In the genomic region with DNA sequence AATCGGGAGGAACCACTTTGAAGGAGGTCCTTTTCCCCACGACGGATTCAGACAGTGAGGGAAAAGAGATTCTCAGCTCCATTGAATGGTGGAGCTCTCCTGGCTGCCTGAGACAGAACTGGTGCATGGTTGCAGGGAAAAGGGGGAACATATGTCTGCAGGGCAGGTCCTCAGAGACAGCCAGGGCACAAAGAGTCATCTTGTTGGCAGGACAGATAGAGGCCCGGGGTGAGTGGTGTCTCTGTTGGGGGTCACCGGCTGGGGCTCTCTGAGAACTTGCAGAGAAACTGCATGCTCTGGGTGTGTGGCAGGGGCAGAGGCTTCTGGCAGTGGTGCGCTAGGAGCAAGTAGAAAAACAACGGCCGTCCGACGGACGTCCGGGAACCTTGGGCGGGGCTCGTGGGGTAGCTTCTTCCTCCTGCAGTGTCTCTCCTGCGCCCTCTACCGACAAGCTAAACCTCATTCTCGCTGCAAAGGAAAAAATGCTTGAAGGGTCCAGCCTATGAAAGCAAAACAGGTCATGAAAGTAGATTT, we compare ENCODE assay signal across 8 cellular contexts.
DNase-seq lines count a peak whose midpoint lies in the region; ATAC-seq and TF ChIP-seq lines count a peak whose summit lies in the region.

No MANE protein-coding gene starts in this region.

- H3K27ac ChIP-seq in lung (ENCODE audit: low read depth in 1 of 2, low read length in 1 of 2) = peak overlapping the region; percentile 37 to 68

- peaks cover 11% of the 10 kb centered on the region for H3K4me1 Mint-ChIP-seq in activated CD4-positive, alpha-beta T cell treated with anti-CD3 and anti-CD28 coated beads, Interleukin-2, amount 10 ng/mL, durations not matched to agents 24 days and 14 days

- no peaks in the 10 kb centered on the region for H3K4me1 ChIP-seq in lung (ENCODE audit: control insufficient read depth in 2 of 2, insufficient read depth in 2 of 2, low read length in 2 of 2)

- H3K36me3 ChIP-seq in lung (ENCODE audit: control insufficient read depth in 2 of 2, insufficient read depth in 2 of 2, low read length in 2 of 2) = no peaks in the 10 kb centered on the region

- H3K27me3 Mint-ChIP-seq in activated CD4-positive, alpha-beta T cell treated with anti-CD3 and anti-CD28 coated beads, Interleukin-2, amount 10 ng/mL, durations not matched to agents 24 days and 14 days = peaks cover 20% of the 10 kb centered on the region

- H3K27me3 ChIP-seq in lung (ENCODE audit: control insufficient read depth, insufficient read depth) = no peaks in the 10 kb centered on the region

- POLR2A ChIA-PET in HEK293T (lab: Yijun Ruan, JAX) = no interaction called here

- DNase-seq in DMS153 treated with DMSO at 0.1 percent for 48 hours (lab: John Stamatoyannopoulos, UW; ENCODE audit: unreplicated experiment) (peak; percentile 88), HEK293T (ENCODE audit: extremely low spot score) (peak; percentile 75), NCI-H510A treated with DMSO at 0.1 percent for 48 hours (lab: John Stamatoyannopoulos, UW) (peak; percentile 99), lung (ENCODE audit: low spot score) (peak; percentile 82), occipital lobe (lab: John Stamatoyannopoulos, UW) (no peak)
- DNase-seq in activated CD4-positive, alpha-beta T cell treated with anti-CD3 and anti-CD28 coated beads, Interleukin-2, amount 10 ng/mL, durations not matched to agents 24 days and 14 days = peak; percentile 89
- peak; percentile 17 for DNase-seq in effector CD8-positive, alpha-beta T cell (lab: John Stamatoyannopoulos, UW)
- peak; percentile 49 to 53 for DNase-seq in stimulated activated CD8-positive, alpha-beta memory T cell treated with anti-CD3 and anti-CD28 coated beads, Interleukin-2, amount 100 ng/mL, for 48 hours (ENCODE audit: low read depth in 2 of 2)

- H3K36me3 Mint-ChIP-seq in activated CD4-positive, alpha-beta T cell treated with anti-CD3 and anti-CD28 coated beads, Interleukin-2, amount 10 ng/mL, durations not matched to agents 24 days and 14 days (ENCODE audit: low read depth) = no peaks in the 10 kb centered on the region

- no peak overlapping the region for H3K4me3 ChIP-seq in lung

- intact Hi-C loops in activated CD4-positive, alpha-beta T cell treated with anti-CD3 and anti-CD28 coated beads, Interleukin-2, amount 10 ng/mL, durations not matched to agents 24 days and 14 days (cut with micrococcal nuclease) = loop anchor here (1.0 to 2.0 kb wide), 2 partner anchors 47 to 422 kb away; no protein-coding TSS in a partner anchor

- CTCF ChIA-PET in HEK293T (lab: Yijun Ruan, JAX) = interaction anchor here (0.6 to 1.7 kb wide), 8 partner anchors 9 to 892 kb away, joined by 3 to 9 read pairs (median 4); no protein-coding TSS in a partner anchor

- ATAC-seq in lung (ENCODE audit: insufficient read depth, low FRiP score) = peak; percentile 88

- peaks cover 0 to 2% of the 10 kb centered on the region in 2 donors for H3K9me3 ChIP-seq in lung (ENCODE audit: control insufficient read depth in 2 of 2, insufficient read depth in 1 of 2, low read length in 1 of 2)

- H3K27ac Mint-ChIP-seq in activated CD4-positive, alpha-beta T cell treated with anti-CD3 and anti-CD28 coated beads, Interleukin-2, amount 10 ng/mL, durations not matched to agents 24 days and 14 days = peak overlapping the region; percentile 32

- peak; percentile 42 for TF ChIP-seq CTCF in lung (IDR thresholded peaks at IDR 0.05; ENCODE audit: control extremely low read depth, extremely low read depth)

- no peaks in the 10 kb centered on the region for H3K9me3 Mint-ChIP-seq in activated CD4-positive, alpha-beta T cell treated with anti-CD3 and anti-CD28 coated beads, Interleukin-2, amount 10 ng/mL, durations not matched to agents 24 days and 14 days

- WGBS in lung, 2 donors = 28 to 48% methylated on average over 17 of the region's 17 CpGs

- H3K4me3 Mint-ChIP-seq in activated CD4-positive, alpha-beta T cell treated with anti-CD3 and anti-CD28 coated beads, Interleukin-2, amount 10 ng/mL, durations not matched to agents 24 days and 14 days = peak overlapping the region; percentile 64

TF ChIP-seq in HEK293T, 16 proteins besides CTCF, POLR2A, EP300 and RAD21:
- TF ChIP-seq TARDBP (IDR thresholded peaks at IDR 0.05) (no peak), BHLHE40 (IDR thresholded peaks at IDR 0.05; ENCODE audit: borderline replicate concordance) (no peak), CTBP1 (IDR thresholded peaks at IDR 0.05; ENCODE audit: borderline replicate concordance) (no peak), ZNF384 (IDR thresholded peaks at IDR 0.05) (no peak), ARNT (IDR thresholded peaks at IDR 0.05) (no peak), HDGF (IDR thresholded peaks at IDR 0.05; ENCODE audit: borderline replicate concordance) (no peak), FOXK2 (IDR thresholded peaks at IDR 0.05) (no peak), ELF4 (IDR thresholded peaks at IDR 0.05) (no peak), FOXA1 (IDR thresholded peaks at IDR 0.05) (no peak), PKNOX1 (IDR thresholded peaks at IDR 0.05) (no peak)
TF ChIP-seq in HEK293T: peak in this region for 0.
